In the genomic region with DNA sequence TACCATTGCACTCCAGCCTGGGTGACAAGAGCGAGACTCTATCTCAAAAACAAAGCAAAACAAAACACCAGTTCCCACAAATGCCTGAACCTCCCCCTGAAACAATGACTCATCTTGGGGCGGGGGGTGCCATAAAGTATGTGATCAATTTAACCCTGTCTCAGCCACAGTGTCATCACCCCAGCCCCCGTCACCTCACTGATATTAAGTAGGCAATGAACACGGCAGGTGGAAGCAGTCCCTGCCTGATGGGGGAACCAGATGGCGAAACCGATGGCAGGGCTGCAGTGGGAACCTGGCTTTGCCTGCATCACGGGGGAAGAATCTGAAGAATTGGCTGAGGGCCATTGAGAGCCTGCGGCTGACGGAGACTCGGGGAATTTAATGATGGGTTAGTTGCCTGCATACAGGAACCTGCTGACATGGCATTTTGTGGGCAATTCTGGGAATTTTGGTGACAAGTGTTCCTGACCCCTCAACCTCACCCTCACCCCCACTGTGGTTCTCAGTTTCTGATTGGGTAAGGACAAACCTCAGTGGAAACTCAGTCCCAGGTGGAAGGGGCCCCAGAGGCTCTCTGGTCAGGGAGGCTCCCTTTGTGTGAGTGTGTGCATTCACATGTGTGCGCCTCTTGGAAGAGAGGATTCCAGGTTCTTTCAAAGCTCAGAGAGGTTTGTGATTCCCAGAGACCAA, we compare ENCODE assay signal across 1 cellular context.
A peak's percentile ranks its signal among the peaks of the same experiment; 100 is the strongest.
TF ChIP-seq lines count a peak whose summit lies in the region.

No MANE protein-coding gene starts in this region.

TF ChIP-seq in SK-N-SH, 30 proteins besides CTCF, POLR2A, EP300 and RAD21 (continued from another document):
- TF ChIP-seq ZBTB33 (IDR thresholded peaks at IDR 0.05; ENCODE audit: borderline replicate concordance, low read depth), result no peak
- no peak for TF ChIP-seq FOXM1 (IDR thresholded peaks at IDR 0.05; ENCODE audit: low read depth)
- no peak for TF ChIP-seq SMC3 (IDR thresholded peaks at IDR 0.05; ENCODE audit: low read depth, low read length)
- TF ChIP-seq RFX5 (IDR thresholded peaks at IDR 0.05; ENCODE audit: low read length), result no peak
- peak; percentile 37; the same call in 1 of the 2 replicates for TF ChIP-seq FOSL2 (IDR thresholded peaks at IDR 0.05; ENCODE audit: borderline replicate concordance, low read depth)
- TF ChIP-seq TEAD4 (IDR thresholded peaks at IDR 0.05; ENCODE audit: borderline replicate concordance, insufficient read depth), result 0 out of 2 replicates have a peak, but pooled peaks have one; percentile 53
- peak; percentile 40; the same call in 1 of the 2 replicates for TF ChIP-seq JUND (IDR thresholded peaks at IDR 0.05)
- TF ChIP-seq USF2 (IDR thresholded peaks at IDR 0.05; ENCODE audit: borderline replicate concordance, low read depth, low read length), result no peak
- TF ChIP-seq POLR2AphosphoS5 (IDR thresholded peaks at IDR 0.05; ENCODE audit: low read depth, low read length), result no peak
- TF ChIP-seq, protein P1, sequence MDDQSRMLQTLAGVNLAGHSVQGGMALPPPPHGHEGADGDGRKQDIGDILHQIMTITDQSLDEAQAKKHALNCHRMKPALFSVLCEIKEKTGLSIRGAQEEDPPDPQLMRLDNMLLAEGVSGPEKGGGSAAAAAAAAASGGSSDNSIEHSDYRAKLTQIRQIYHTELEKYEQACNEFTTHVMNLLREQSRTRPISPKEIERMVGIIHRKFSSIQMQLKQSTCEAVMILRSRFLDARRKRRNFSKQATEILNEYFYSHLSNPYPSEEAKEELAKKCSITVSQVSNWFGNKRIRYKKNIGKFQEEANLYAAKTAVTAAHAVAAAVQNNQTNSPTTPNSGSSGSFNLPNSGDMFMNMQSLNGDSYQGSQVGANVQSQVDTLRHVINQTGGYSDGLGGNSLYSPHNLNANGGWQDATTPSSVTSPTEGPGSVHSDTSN (IDR thresholded peaks at IDR 0.05), result peak; percentile 37
- TF ChIP-seq GATA2 (CRISPR knock-in tag; IDR thresholded peaks at IDR 0.05), result no peak
- TF ChIP-seq CHD2 (IDR thresholded peaks at IDR 0.05; ENCODE audit: low read length, partially characterized antibody), result no peak
- TF ChIP-seq, protein P2, sequence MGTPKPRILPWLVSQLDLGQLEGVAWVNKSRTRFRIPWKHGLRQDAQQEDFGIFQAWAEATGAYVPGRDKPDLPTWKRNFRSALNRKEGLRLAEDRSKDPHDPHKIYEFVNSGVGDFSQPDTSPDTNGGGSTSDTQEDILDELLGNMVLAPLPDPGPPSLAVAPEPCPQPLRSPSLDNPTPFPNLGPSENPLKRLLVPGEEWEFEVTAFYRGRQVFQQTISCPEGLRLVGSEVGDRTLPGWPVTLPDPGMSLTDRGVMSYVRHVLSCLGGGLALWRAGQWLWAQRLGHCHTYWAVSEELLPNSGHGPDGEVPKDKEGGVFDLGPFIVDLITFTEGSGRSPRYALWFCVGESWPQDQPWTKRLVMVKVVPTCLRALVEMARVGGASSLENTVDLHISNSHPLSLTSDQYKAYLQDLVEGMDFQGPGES (IDR thresholded peaks at IDR 0.05; ENCODE audit: low read depth, low read length), result no peak
- no peak for TF ChIP-seq EZH2phosphoT487 (IDR thresholded peaks at IDR 0.05; ENCODE audit: borderline replicate concordance, low read depth)
